ENCODE assay signal across 16 cellular contexts in the genomic region with DNA sequence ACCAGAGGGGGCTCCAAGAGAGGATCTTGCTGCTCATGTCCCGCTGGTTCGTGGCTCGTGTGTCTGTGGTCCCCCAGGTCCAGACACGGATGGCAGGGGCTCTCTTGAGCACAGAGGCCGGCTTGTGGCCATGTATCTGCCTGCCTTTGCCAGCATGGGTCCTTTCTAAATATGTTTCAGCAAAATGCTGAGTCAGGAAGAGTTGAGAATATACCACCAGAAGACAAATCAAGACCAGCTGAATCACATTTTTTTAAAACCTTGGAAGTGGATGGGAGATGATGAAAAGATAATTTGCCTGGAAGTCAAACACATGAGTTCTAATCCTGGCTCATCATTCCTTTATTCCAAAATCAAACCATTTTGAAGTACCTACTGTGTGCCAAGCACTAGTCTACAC. TPM values are rescaled to one million over a fixed set of nuclear protein-coding genes. Genes with fewer than 3 reads are reported as not detected.
A peak's percentile ranks its signal among the peaks of the same experiment; 100 is the strongest.
DNase-seq lines count a peak whose midpoint lies in the region; ATAC-seq, FAIRE-seq and TF ChIP-seq lines count a peak whose summit lies in the region.
"Had no signal": no experiment of that assay in that cellular context is flagged by ENCODE, and none has a peak within 500 bp of the region (broad histone marks: within the 10 kb centered on the region; RNA-seq: fewer than 3 reads in every experiment).

No MANE protein-coding gene starts in this region.

- H3K27me3 ChIP-seq in gastroesophageal sphincter (no peaks in the 10 kb centered on the region), gastrocnemius medialis (no peaks in the 10 kb centered on the region)

- H3K9me3 Mint-ChIP-seq in WTC11: no peaks in the 10 kb centered on the region
- H3K9me3 Mint-ChIP-seq in activated T-helper 17 cell treated with anti-CD3 and anti-CD28 coated beads, Interleukin-2, amount 50 U/mL, for 72 hours: no peaks in the 10 kb centered on the region
- no peaks in the 10 kb centered on the region for H3K9me3 Mint-ChIP-seq in natural killer cell treated with Interleukin-12 subunit alpha and Interleukin-12 subunit beta and Interleukin-15 and Interleukin-18, amount 100 ng/mL, for 72 hours
- H3K9me3 Mint-ChIP-seq: central memory CD8-positive, alpha-beta T cell; stimulated activated naive CD8-positive, alpha-beta T cell treated with anti-CD3 and anti-CD28 coated beads, Interleukin-15, amount 100 ng/mL, for 72 hours had no signal

- H3K4me1 Mint-ChIP-seq in WTC11: peaks cover 34% of the 10 kb centered on the region
- no peaks in the 10 kb centered on the region for H3K4me1 Mint-ChIP-seq in activated T-helper 17 cell treated with anti-CD3 and anti-CD28 coated beads, Interleukin-2, amount 50 U/mL, for 72 hours
- H3K4me1 Mint-ChIP-seq in natural killer cell treated with Interleukin-12 subunit alpha and Interleukin-12 subunit beta and Interleukin-15 and Interleukin-18, amount 100 ng/mL, for 72 hours (ENCODE audit: low read depth in 2 of 2): peaks cover 0 to 5% of the 10 kb centered on the region in 2 donors
- H3K4me1 Mint-ChIP-seq: central memory CD8-positive, alpha-beta T cell; stimulated activated naive CD8-positive, alpha-beta T cell treated with anti-CD3 and anti-CD28 coated beads, Interleukin-15, amount 100 ng/mL, for 72 hours had no signal

- no peak for TF ChIP-seq RAD21 in A549 (conservative IDR thresholded peaks at IDR 0.05 in 1 of 2, IDR thresholded peaks at IDR 0.05 in 1 of 2)

- H3K9me3 ChIP-seq in A549 (no peaks in the 10 kb centered on the region), gastroesophageal sphincter (no peaks in the 10 kb centered on the region), gastrocnemius medialis (no peaks in the 10 kb centered on the region)
- H3K9me3 ChIP-seq: HAP-1 had no signal

- TF ChIP-seq POLR2A in A549 (IDR thresholded peaks at IDR 0.05; ENCODE audit: low read length): no peak
- no peak for TF ChIP-seq POLR2A in gastroesophageal sphincter (IDR thresholded peaks at IDR 0.05)
- no peak for TF ChIP-seq POLR2A in gastrocnemius medialis (IDR thresholded peaks at IDR 0.05)

- H3K27ac Mint-ChIP-seq in WTC11: peak overlapping the region; percentile 6
- H3K27ac Mint-ChIP-seq in activated T-helper 17 cell treated with anti-CD3 and anti-CD28 coated beads, Interleukin-2, amount 50 U/mL, for 72 hours: no peak overlapping the region
- no peak overlapping the region for H3K27ac Mint-ChIP-seq in natural killer cell treated with Interleukin-12 subunit alpha and Interleukin-12 subunit beta and Interleukin-15 and Interleukin-18, amount 100 ng/mL, for 72 hours
- H3K27ac Mint-ChIP-seq: stimulated activated naive CD8-positive, alpha-beta T cell treated with anti-CD3 and anti-CD28 coated beads, Interleukin-15, amount 100 ng/mL, for 72 hours had no signal

- no peak overlapping the region for H3K4me2 ChIP-seq in A549

- FAIRE-seq in A549 (lab: Jason Lieb, UNC): no peak

- TF ChIP-seq EP300 in A549 (IDR thresholded peaks at IDR 0.05) (no peak), gastroesophageal sphincter (IDR thresholded peaks at IDR 0.05) (no peak)

- H3K36me3 ChIP-seq in gastroesophageal sphincter: peaks cover 0 to 20% of the 10 kb centered on the region in 2 donors
- H3K36me3 ChIP-seq in gastrocnemius medialis: peaks cover 0 to 27% of the 10 kb centered on the region in 2 donors

- ATAC-seq in A549: no peak
- ATAC-seq in WTC11: no peak
- no peak for ATAC-seq in gastroesophageal sphincter
- ATAC-seq in gastrocnemius medialis: no peak
- ATAC-seq in activated T-helper 17 cell treated with anti-CD3 and anti-CD28 coated beads, Interleukin-2, amount 50 U/mL, for 72 hours (replicated peaks): no peak
- no peak for ATAC-seq in natural killer cell treated with Interleukin-12 subunit alpha and Interleukin-12 subunit beta and Interleukin-15 and Interleukin-18, amount 100 ng/mL, for 72 hours
- ATAC-seq: stimulated activated naive CD8-positive, alpha-beta T cell treated with anti-CD3 and anti-CD28 coated beads, Interleukin-15, amount 100 ng/mL, for 72 hours had no signal

- intact Hi-C loops in gastrocnemius medialis (cut with DNase I; ENCODE audit: low total_unique reads): no loop called here

- CTCF ChIA-PET in A549 (lab: Yijun Ruan, JAX) (interaction anchor here (1.2 kb wide), 1 partner anchor 8 kb away, joined by 3 read pairs; no protein-coding TSS in a partner anchor), WTC11 (lab: Charles Lee) (no interaction called here)

- POLR2A ChIA-PET in A549 (lab: Yijun Ruan, JAX) (no interaction called here), WTC11 (lab: Charles Lee) (no interaction called here)

- no peak for TF ChIP-seq CTCF in A549 (IDR thresholded peaks at IDR 0.05)
- no peak for TF ChIP-seq CTCF in WTC11 (IDR thresholded peaks at IDR 0.05)
- no peak for TF ChIP-seq CTCF in gastroesophageal sphincter (IDR thresholded peaks at IDR 0.05)
- no peak for TF ChIP-seq CTCF in gastrocnemius medialis (IDR thresholded peaks at IDR 0.05 in 4 of 5, conservative IDR thresholded peaks at IDR 0.05 in 1 of 5)

- no peak for DNase-seq in A549 (ENCODE audit: low read depth in 1 of 2, low spot score in 1 of 2)
- no peak for DNase-seq in WTC11 (ENCODE audit: low spot score)
- DNase-seq in gastrocnemius medialis: no peak
- no peak for DNase-seq in natural killer cell treated with Interleukin-12 subunit alpha and Interleukin-12 subunit beta and Interleukin-15 and Interleukin-18, amount 100 ng/mL, for 72 hours (ENCODE audit: low spot score)
- DNase-seq in NCI-H2171 (lab: John Stamatoyannopoulos, UW): no peak
- no peak for DNase-seq in GF-D8 (lab: John Stamatoyannopoulos, UW)
- DNase-seq: activated gamma-delta T cell; erythroblast; midbrain; NCI-H2081; SIG-M5; stimulated activated naive CD8-positive, alpha-beta T cell treated with anti-CD3 and anti-CD28 coated beads, Interleukin-15, amount 100 ng/mL, for 72 hours had no signal

- H3K4me3 ChIP-seq in A549 (no peak overlapping the region), gastroesophageal sphincter (no peak overlapping the region), gastrocnemius medialis (no peak overlapping the region)
- H3K4me3 ChIP-seq: HAP-1 had no signal

- H3K4me1 ChIP-seq in A549 (peaks cover 78% of the 10 kb centered on the region), gastroesophageal sphincter (peaks cover 2 to 47% (median 36%) of the 10 kb centered on the region in 3 donors), gastrocnemius medialis (peaks cover 24 to 28% of the 10 kb centered on the region in 2 donors)

- no peak overlapping the region for H3K4me3 Mint-ChIP-seq in WTC11
- H3K4me3 Mint-ChIP-seq in activated T-helper 17 cell treated with anti-CD3 and anti-CD28 coated beads, Interleukin-2, amount 50 U/mL, for 72 hours: no peak overlapping the region
- H3K4me3 Mint-ChIP-seq in natural killer cell treated with Interleukin-12 subunit alpha and Interleukin-12 subunit beta and Interleukin-15 and Interleukin-18, amount 100 ng/mL, for 72 hours: no peak overlapping the region
- H3K4me3 Mint-ChIP-seq: central memory CD8-positive, alpha-beta T cell; stimulated activated naive CD8-positive, alpha-beta T cell treated with anti-CD3 and anti-CD28 coated beads, Interleukin-15, amount 100 ng/mL, for 72 hours had no signal

- H3K27ac ChIP-seq in A549: peak overlapping the region; percentile 4 to 87; a peak in 3 of 6 replicates
- H3K27ac ChIP-seq in gastroesophageal sphincter: peak overlapping the region in 3 of 4 donors; percentile 72 to 75 (median 74)
- H3K27ac ChIP-seq in gastrocnemius medialis: peak overlapping the region in 3 of 4 donors; percentile 11 to 61 (median 60)

- 97% methylated on average over 5 of the region's 5 CpGs for WGBS in A549 (ENCODE audit: missing lambda C conversion rate)
- WGBS in gastroesophageal sphincter (ENCODE audit: low coverage in 1 of 2), 2 donors: 42% methylated on average over 4 of the region's 5 CpGs; no CpG with 5 or more reads in 1 of the 2 donors

- no peaks in the 10 kb centered on the region for H3K27me3 Mint-ChIP-seq in WTC11 (ENCODE audit: low read depth)
- H3K27me3 Mint-ChIP-seq in activated T-helper 17 cell treated with anti-CD3 and anti-CD28 coated beads, Interleukin-2, amount 50 U/mL, for 72 hours: peaks cover 35% of the 10 kb centered on the region
- peaks cover 15 to 28% of the 10 kb centered on the region in 2 donors for H3K27me3 Mint-ChIP-seq in natural killer cell treated with Interleukin-12 subunit alpha and Interleukin-12 subunit beta and Interleukin-15 and Interleukin-18, amount 100 ng/mL, for 72 hours

- in situ Hi-C loops in gastrocnemius medialis (cut with MboI; ENCODE audit: low sequenced_read_pairs in 4 of 4): no loop called here

- peaks cover 26% of the 10 kb centered on the region for H3K36me3 Mint-ChIP-seq in WTC11
- H3K36me3 Mint-ChIP-seq in activated T-helper 17 cell treated with anti-CD3 and anti-CD28 coated beads, Interleukin-2, amount 50 U/mL, for 72 hours (ENCODE audit: low read depth): no peaks in the 10 kb centered on the region
- no peaks in the 10 kb centered on the region for H3K36me3 Mint-ChIP-seq in natural killer cell treated with Interleukin-12 subunit alpha and Interleukin-12 subunit beta and Interleukin-15 and Interleukin-18, amount 100 ng/mL, for 72 hours

TF ChIP-seq in A549, 52 proteins besides CTCF, POLR2A, EP300 and RAD21 (continues in another document):
- no peak for TF ChIP-seq BHLHE40 (IDR thresholded peaks at IDR 0.05; ENCODE audit: low read depth, low read length)
- TF ChIP-seq FOXS1 (CRISPR knock-in tag; IDR thresholded peaks at IDR 0.05): no peak
- TF ChIP-seq CEBPB (IDR thresholded peaks at IDR 0.05): no peak
- no peak for TF ChIP-seq MYC (IDR thresholded peaks at IDR 0.05; ENCODE audit: borderline replicate concordance, low read length)
- no peak for TF ChIP-seq PHF8 (IDR thresholded peaks at IDR 0.05; ENCODE audit: borderline replicate concordance, low read depth)

TF ChIP-seq in WTC11, 78 proteins besides CTCF, POLR2A, EP300 and RAD21 (continues in another document):
- TF ChIP-seq ZNF121 (CRISPR knock-in tag; IDR thresholded peaks at IDR 0.05): no peak
- TF ChIP-seq ELF4 (CRISPR knock-in tag; IDR thresholded peaks at IDR 0.05; ENCODE audit: low read depth): no peak

RNA-seq across cellular contexts. Expression of gene NUAK1, which starts 58.0 kb away (rescaled TPM):
- polyA plus RNA-seq in A549 (2011; rRNA removed) (22.3 and 25.4 TPM in 2 replicates), A549 (2017; fragmentation: RNase III; extraction: RNeasy Plus Mini Kit Qiagen cat#74134 plus additional on column Dnase treatment) (18.1 to 23.5 TPM (median 20.8 TPM) in 3 replicates)
- polyA plus RNA-seq in A549 (2012; cell fraction: cytosol; rRNA removed): 10.1 and 12.6 TPM in 2 replicates
- 15.0 and 19.7 TPM in 2 replicates for polyA plus RNA-seq in A549 (2012; cell fraction: nucleus; rRNA removed)
- polyA minus RNA-seq in A549 (2011; rRNA and poly(A)+ RNA removed): 36.7 and 38.4 TPM in 2 replicates
- total RNA-seq in WTC11 (2021) (10.3 to 15.9 TPM (median 12.3 TPM) in 3 replicates), gastroesophageal sphincter (10 to 100 TPM in 2 of 4 donors, 1 to 10 TPM in 2; 7.4 to 27.7 (median 10.7) TPM), gastrocnemius medialis (10 to 100 TPM; 18.9 to 34.5 (median 29.1) TPM)
- not detected for total RNA-seq in activated T-helper 17 cell treated with anti-CD3 and anti-CD28 coated beads, Interleukin-2, amount 50 U/mL, for 72 hours
- 1 to 10 TPM in 1 of 2 donors, under 1 TPM in 1; 0.05 to 1.6 TPM for total RNA-seq in natural killer cell treated with Interleukin-12 subunit alpha and Interleukin-12 subunit beta and Interleukin-15 and Interleukin-18, amount 100 ng/mL, for 72 hours
